ENCODE assay signal across 10 cellular contexts in genomic region chr10:93718937-93719725, GRCh38. TPM values are rescaled to one million over a fixed set of nuclear protein-coding genes. Genes with fewer than 3 reads are reported as not detected.
DNase-seq lines count a peak whose midpoint lies in the region; ATAC-seq and TF ChIP-seq lines count a peak whose summit lies in the region.
"Had no signal": no experiment of that assay in that cellular context is flagged by ENCODE, and none has a peak within 500 bp of the region (broad histone marks: within the 10 kb centered on the region; RNA-seq: fewer than 3 reads in every experiment).

No MANE protein-coding gene starts in this region.

- DNase-seq in SK-N-SH (no peak), spleen (peak; percentile 79), NCI-H526 treated with DMSO at 0.1 percent for 48 hours (lab: John Stamatoyannopoulos, UW) (no peak), erythroblast (lab: John Stamatoyannopoulos, UW) (no peak), NCI-H446 (lab: John Stamatoyannopoulos, UW) (no peak)
- DNase-seq: NK-92 treated with Interleukin-12 subunit alpha and Interleukin-12 subunit beta, amount 100 ng/mL, for 24 hours had no signal

- 58% methylated on average over 7 of the region's 8 CpGs for WGBS in SK-N-SH (ENCODE audit: low lambda C conversion rate)
- 34 to 41% (median 39%) methylated on average over 8 of the region's 8 CpGs for WGBS in spleen, 5 donors

- H3K4me2 ChIP-seq in SK-N-SH (no peak overlapping the region), OCI-LY3 (ENCODE audit: low read length) (peak overlapping the region; percentile 49)

- H3K27ac ChIP-seq in SK-N-SH (ENCODE audit: low read depth in 2 of 2, low read length in 1 of 2), result no peak overlapping the region
- H3K27ac ChIP-seq in OCI-LY3 (ENCODE audit: low read length), result peak overlapping the region; percentile 16; the same call in 1 of the 2 replicates
- H3K27ac ChIP-seq in spleen, result no peak overlapping the region

- no peak overlapping the region for H3K9ac ChIP-seq in SK-N-SH
- H3K9ac ChIP-seq in OCI-LY3 (ENCODE audit: low read length), result no peak overlapping the region

- no peak for TF ChIP-seq EP300 in SK-N-SH (IDR thresholded peaks at IDR 0.05; ENCODE audit: borderline replicate concordance in 1 of 2, low read depth in 1 of 2, low read length in 1 of 2)

- intact Hi-C loops in spleen (cut with DNase I; ENCODE audit: low total_unique reads), result no loop called here

- no peaks in the 10 kb centered on the region for H3K9me3 ChIP-seq in SK-N-SH
- H3K9me3 ChIP-seq in OCI-LY3 (ENCODE audit: insufficient read depth, low read length), result no peaks in the 10 kb centered on the region
- H3K9me3 ChIP-seq in spleen, result no peaks in the 10 kb centered on the region

- H3K4me3 ChIP-seq in SK-N-SH (ENCODE audit: low read depth in 2 of 2, low read length in 1 of 2) (no peak overlapping the region), OCI-LY3 (ENCODE audit: low read length) (0 out of 2 replicates have a peak overlapping the region, but pooled peaks have one; percentile 14), spleen (no peak overlapping the region)
- H3K4me3 ChIP-seq: lung had no signal

- H3K9me2 ChIP-seq in SK-N-SH, result no peaks in the 10 kb centered on the region

- H3K27me3 ChIP-seq in SK-N-SH (ENCODE audit: insufficient read depth) (no peaks in the 10 kb centered on the region), OCI-LY3 (ENCODE audit: low read depth, low read length) (no peaks in the 10 kb centered on the region), spleen (replicated peaks in 1 of 7) (peaks cover 0 to 21% (median 0%) of the 10 kb centered on the region in 7 donors)

- no peaks in the 10 kb centered on the region for H3K4me1 ChIP-seq in SK-N-SH (ENCODE audit: control insufficient read depth in 1 of 2, insufficient read depth in 2 of 2, low read depth in 1 of 2, low read length in 1 of 2)
- H3K4me1 ChIP-seq in OCI-LY3 (ENCODE audit: low read length), result peaks cover 52% of the 10 kb centered on the region
- H3K4me1 ChIP-seq in spleen, result peaks cover 0 to 7% (median 0%) of the 10 kb centered on the region in 6 donors

- H3K36me3 ChIP-seq in SK-N-SH (replicated peaks in 1 of 2; ENCODE audit: control insufficient read depth in 1 of 2, insufficient read depth in 2 of 2, low read length in 1 of 2) (no peaks in the 10 kb centered on the region), OCI-LY3 (replicated peaks; ENCODE audit: low read depth, low read length) (no peaks in the 10 kb centered on the region), spleen (no peaks in the 10 kb centered on the region)

- TF ChIP-seq CTCF in SK-N-SH (IDR thresholded peaks at IDR 0.05) (no peak), OCI-LY3 (IDR thresholded peaks at IDR 0.05; ENCODE audit: low read depth, low read length) (no peak), spleen (IDR thresholded peaks at IDR 0.05 in 8 of 11, conservative IDR thresholded peaks at IDR 0.05 in 3 of 11) (no peak)

- TF ChIP-seq POLR2A in spleen (IDR thresholded peaks at IDR 0.05), result no peak
- no peak for TF ChIP-seq POLR2A in erythroblast (IDR thresholded peaks at IDR 0.05; ENCODE audit: low read length)

- no peak for TF ChIP-seq RAD21 in SK-N-SH (IDR thresholded peaks at IDR 0.05; ENCODE audit: low read length)

- H2AFZ ChIP-seq in SK-N-SH (ENCODE audit: low read depth) (no peak overlapping the region), OCI-LY3 (ENCODE audit: low read depth, low read length) (no peak overlapping the region; the same call in 1 of the 2 replicates)

- CTCF ChIA-PET in SK-N-SH (lab: Yijun Ruan, JAX), result interaction anchor here (0.7 to 2.3 kb wide), 4 partner anchors 11 to 140 kb away, joined by 3 to 7 read pairs (median 4); partner anchors contain the start of gene FRA10AC1

- no peaks in the 10 kb centered on the region for H4K20me1 ChIP-seq in SK-N-SH (ENCODE audit: insufficient read depth)
- H4K20me1 ChIP-seq in OCI-LY3 (ENCODE audit: insufficient read depth, low read length), result no peaks in the 10 kb centered on the region

- H3K79me2 ChIP-seq in SK-N-SH (ENCODE audit: insufficient read depth) (no peaks in the 10 kb centered on the region), OCI-LY3 (ENCODE audit: low read length) (no peaks in the 10 kb centered on the region)

- H3F3A ChIP-seq in SK-N-SH (replicated peaks; ENCODE audit: insufficient read depth), result no peaks in the 10 kb centered on the region

- ATAC-seq in SK-N-SH treated with all-trans-retinoic acid at 6 μM for 48 hours, result no peak
- ATAC-seq in HG02852 (IDR thresholded peaks at IDR 0.05; ENCODE audit: unreplicated experiment), result peak; percentile 55

- POLR2A ChIA-PET in SK-N-SH (lab: Yijun Ruan, JAX), result no interaction called here

TF ChIP-seq in SK-N-SH, 30 proteins besides CTCF, POLR2A, EP300 and RAD21:
- TF ChIP-seq REST (IDR thresholded peaks at IDR 0.05; ENCODE audit: low read depth, low read length) (peak; percentile 77), FOXJ3 (CRISPR knock-in tag; IDR thresholded peaks at IDR 0.05) (no peak)

TF ChIP-seq in SK-N-SH treated with all-trans-retinoic acid at 6 μM for 48 hours, 23 proteins besides CTCF, POLR2A, EP300 and RAD21:
- TF ChIP-seq CREB5 (CRISPR knock-in tag; IDR thresholded peaks at IDR 0.05; ENCODE audit: low read depth), result no peak
- TF ChIP-seq ZFP30 (CRISPR knock-in tag; IDR thresholded peaks at IDR 0.05), result no peak
- TF ChIP-seq RARB (CRISPR knock-in tag; IDR thresholded peaks at IDR 0.05), result no peak
- TF ChIP-seq ZNF70 (CRISPR knock-in tag; IDR thresholded peaks at IDR 0.05), result no peak
- TF ChIP-seq ESRRG (CRISPR knock-in tag; IDR thresholded peaks at IDR 0.05), result no peak
- no peak for TF ChIP-seq POU6F1 (CRISPR knock-in tag; IDR thresholded peaks at IDR 0.05; ENCODE audit: borderline replicate concordance, low read depth)
- no peak for TF ChIP-seq ZC3H10 (CRISPR knock-in tag; IDR thresholded peaks at IDR 0.05)
- TF ChIP-seq ZNF565 (CRISPR knock-in tag; conservative IDR thresholded peaks at IDR 0.05; ENCODE audit: low read depth), result no peak
- TF ChIP-seq CSRNP3 (CRISPR knock-in tag; IDR thresholded peaks at IDR 0.05), result no peak
- no peak for TF ChIP-seq GLIS3 (CRISPR knock-in tag; IDR thresholded peaks at IDR 0.05)

RNA-seq across cellular contexts. Expression of gene FRA10AC1, which starts 16.7 kb away (rescaled TPM):
- polyA plus RNA-seq in SK-N-SH (2012; rRNA removed), result 3.9 and 4.1 TPM in 2 replicates
- 3.1 and 4.9 TPM in 2 replicates for polyA plus RNA-seq in SK-N-SH (2012; cell fraction: cytosol; rRNA removed)
- 12.7 and 13.6 TPM in 2 replicates for polyA plus RNA-seq in SK-N-SH (2012; cell fraction: nucleus; rRNA removed)
- total RNA-seq in spleen, result 10 to 100 TPM; 13.0 to 99.5 (median 20.4) TPM
- 10 to 100 TPM in 2 of 3 donors, 1 to 10 TPM in 1; 9.9 to 11.2 (median 10.5) TPM for polyA plus RNA-seq in spleen

RNA-seq across cellular contexts. Expression of gene LGI1, which starts 38.6 kb away (rescaled TPM):
- polyA plus RNA-seq in SK-N-SH (2012; rRNA removed) (0.03 TPM in 1 of 2 replicates, not detected in the other), spleen (under 1 TPM in 1 of 3 donors, not detected in 2; 0.16 TPM)
- polyA plus RNA-seq in SK-N-SH (2012; cell fraction: cytosol; rRNA removed), result 0.05 and 0.13 TPM in 2 replicates
- not detected in 2 replicates for polyA plus RNA-seq in SK-N-SH (2012; cell fraction: nucleus; rRNA removed)
- not detected for total RNA-seq in spleen
- polyA plus RNA-seq: lung had no signal
